In genomic region chr2:30910686-30911085, GRCh38 we compare ENCODE assay signal across 21 cellular contexts.
DNase-seq lines count a peak whose midpoint lies in the region; ATAC-seq and TF ChIP-seq lines count a peak whose summit lies in the region.
"Had no signal": no experiment of that assay in that cellular context is flagged by ENCODE, and none has a peak within 500 bp of the region (broad histone marks: within the 10 kb centered on the region; RNA-seq: fewer than 3 reads in every experiment).

No MANE protein-coding gene starts in this region.

- H3K36me3 Mint-ChIP-seq in activated naive CD8-positive, alpha-beta T cell treated with anti-CD3 and anti-CD28 coated beads for 36 hours: no peaks in the 10 kb centered on the region
- H3K36me3 Mint-ChIP-seq in activated naive CD8-positive, alpha-beta T cell treated with anti-CD3 and anti-CD28 coated beads, Interleukin-2, amount 50 U/mL, for 24 hours (ENCODE audit: low read depth): no peaks in the 10 kb centered on the region
- no peaks in the 10 kb centered on the region for H3K36me3 Mint-ChIP-seq in CD14-positive monocyte
- no peaks in the 10 kb centered on the region for H3K36me3 Mint-ChIP-seq in stimulated activated naive B cell treated with anti-CD40 and anti-IgM and Interleukin-4, amounts not matched to agents 10 μg/mL and 1 μg/mL and 100 μg/mL, for 72 hours
- H3K36me3 Mint-ChIP-seq: CD4-positive, CD25-positive, alpha-beta regulatory T cell; CD8-positive, alpha-beta memory T cell had no signal

- H3K9me3 Mint-ChIP-seq in activated naive CD8-positive, alpha-beta T cell treated with anti-CD3 and anti-CD28 coated beads for 36 hours: peaks cover 1% of the 10 kb centered on the region
- no peaks in the 10 kb centered on the region for H3K9me3 Mint-ChIP-seq in activated naive CD8-positive, alpha-beta T cell treated with anti-CD3 and anti-CD28 coated beads, Interleukin-2, amount 50 U/mL, for 24 hours
- H3K9me3 Mint-ChIP-seq in CD14-positive monocyte: peaks cover 0 to 4% (median 0%) of the 10 kb centered on the region in 7 donors
- H3K9me3 Mint-ChIP-seq in stimulated activated naive B cell treated with anti-CD40 and anti-IgM and Interleukin-4, amounts not matched to agents 10 μg/mL and 1 μg/mL and 100 μg/mL, for 72 hours: no peaks in the 10 kb centered on the region

- no peak for ATAC-seq in activated naive CD8-positive, alpha-beta T cell treated with anti-CD3 and anti-CD28 coated beads, Interleukin-2, amount 50 U/mL, for 24 hours
- no peak for ATAC-seq in stimulated activated naive B cell treated with anti-CD40 and anti-IgM and Interleukin-4, amounts not matched to agents 10 μg/mL and 1 μg/mL and 100 μg/mL, for 72 hours (replicated peaks)
- no peak for ATAC-seq in GM18498 (IDR thresholded peaks at IDR 0.05; ENCODE audit: unreplicated experiment)
- ATAC-seq: GM12878, GM23338, HCT116 had no signal

- no peaks in the 10 kb centered on the region for H3K27me3 Mint-ChIP-seq in activated naive CD8-positive, alpha-beta T cell treated with anti-CD3 and anti-CD28 coated beads for 36 hours
- peaks cover 1% of the 10 kb centered on the region for H3K27me3 Mint-ChIP-seq in activated naive CD8-positive, alpha-beta T cell treated with anti-CD3 and anti-CD28 coated beads, Interleukin-2, amount 50 U/mL, for 24 hours
- H3K27me3 Mint-ChIP-seq in CD14-positive monocyte (ENCODE audit: low read depth in 3 of 3): no peaks in the 10 kb centered on the region
- H3K27me3 Mint-ChIP-seq in stimulated activated naive B cell treated with anti-CD40 and anti-IgM and Interleukin-4, amounts not matched to agents 10 μg/mL and 1 μg/mL and 100 μg/mL, for 72 hours: no peaks in the 10 kb centered on the region

- H3K27ac Mint-ChIP-seq in activated naive CD8-positive, alpha-beta T cell treated with anti-CD3 and anti-CD28 coated beads for 36 hours: peak overlapping the region; percentile 35
- H3K27ac Mint-ChIP-seq in activated naive CD8-positive, alpha-beta T cell treated with anti-CD3 and anti-CD28 coated beads, Interleukin-2, amount 50 U/mL, for 24 hours: no peak overlapping the region
- H3K27ac Mint-ChIP-seq in CD14-positive monocyte: peak overlapping the region in 1 of 7 donors; percentile 26
- peak overlapping the region; percentile 22 for H3K27ac Mint-ChIP-seq in stimulated activated naive B cell treated with anti-CD40 and anti-IgM and Interleukin-4, amounts not matched to agents 10 μg/mL and 1 μg/mL and 100 μg/mL, for 72 hours
- H3K27ac Mint-ChIP-seq: CD4-positive, CD25-positive, alpha-beta regulatory T cell; CD8-positive, alpha-beta memory T cell; GM23338; H9 had no signal

- DNase-seq in activated naive CD8-positive, alpha-beta T cell treated with anti-CD3 and anti-CD28 coated beads for 36 hours: no peak
- no peak for DNase-seq in activated naive CD8-positive, alpha-beta T cell treated with anti-CD3 and anti-CD28 coated beads, Interleukin-2, amount 50 U/mL, for 24 hours
- peak; percentile 6 for DNase-seq in CD14-positive monocyte (ENCODE audit: low spot score)
- no peak for DNase-seq in stimulated activated naive B cell treated with anti-CD40 and anti-IgM and Interleukin-4, amounts not matched to agents 10 μg/mL and 1 μg/mL and 100 μg/mL, for 72 hours
- no peak for DNase-seq in kidney tubule cell (ENCODE audit: low spot score)
- DNase-seq: 8988T; ACHN; AML-193; BE2C; C1 segment of cervical spinal cord; CD4-positive, CD25-positive, alpha-beta regulatory T cell; CD8-positive, alpha-beta memory T cell; DMS 273 treated with DMSO at 0.1 percent for 48 hours; DMS79; EL; GDM1; H9 had no signal

- intact Hi-C loops in CD14-positive monocyte (cut with micrococcal nuclease): no loop called here

- no peak overlapping the region for H3K4me3 Mint-ChIP-seq in activated naive CD8-positive, alpha-beta T cell treated with anti-CD3 and anti-CD28 coated beads for 36 hours
- no peak overlapping the region for H3K4me3 Mint-ChIP-seq in activated naive CD8-positive, alpha-beta T cell treated with anti-CD3 and anti-CD28 coated beads, Interleukin-2, amount 50 U/mL, for 24 hours
- H3K4me3 Mint-ChIP-seq in CD14-positive monocyte: no peak overlapping the region
- H3K4me3 Mint-ChIP-seq in stimulated activated naive B cell treated with anti-CD40 and anti-IgM and Interleukin-4, amounts not matched to agents 10 μg/mL and 1 μg/mL and 100 μg/mL, for 72 hours: no peak overlapping the region
- H3K4me3 Mint-ChIP-seq: CD4-positive, CD25-positive, alpha-beta regulatory T cell; CD8-positive, alpha-beta memory T cell; GM23338; H9 had no signal

- no peaks in the 10 kb centered on the region for H3K4me1 Mint-ChIP-seq in activated naive CD8-positive, alpha-beta T cell treated with anti-CD3 and anti-CD28 coated beads for 36 hours
- no peaks in the 10 kb centered on the region for H3K4me1 Mint-ChIP-seq in activated naive CD8-positive, alpha-beta T cell treated with anti-CD3 and anti-CD28 coated beads, Interleukin-2, amount 50 U/mL, for 24 hours
- no peaks in the 10 kb centered on the region for H3K4me1 Mint-ChIP-seq in CD14-positive monocyte
- H3K4me1 Mint-ChIP-seq in stimulated activated naive B cell treated with anti-CD40 and anti-IgM and Interleukin-4, amounts not matched to agents 10 μg/mL and 1 μg/mL and 100 μg/mL, for 72 hours: no peaks in the 10 kb centered on the region
- H3K4me1 Mint-ChIP-seq: CD4-positive, CD25-positive, alpha-beta regulatory T cell; CD8-positive, alpha-beta memory T cell had no signal

- TF ChIP-seq CTCF in CD14-positive monocyte (IDR thresholded peaks at IDR 0.05): no peak
